Comparison of ENCODE assay signal across 1 cellular context in the genomic region with DNA sequence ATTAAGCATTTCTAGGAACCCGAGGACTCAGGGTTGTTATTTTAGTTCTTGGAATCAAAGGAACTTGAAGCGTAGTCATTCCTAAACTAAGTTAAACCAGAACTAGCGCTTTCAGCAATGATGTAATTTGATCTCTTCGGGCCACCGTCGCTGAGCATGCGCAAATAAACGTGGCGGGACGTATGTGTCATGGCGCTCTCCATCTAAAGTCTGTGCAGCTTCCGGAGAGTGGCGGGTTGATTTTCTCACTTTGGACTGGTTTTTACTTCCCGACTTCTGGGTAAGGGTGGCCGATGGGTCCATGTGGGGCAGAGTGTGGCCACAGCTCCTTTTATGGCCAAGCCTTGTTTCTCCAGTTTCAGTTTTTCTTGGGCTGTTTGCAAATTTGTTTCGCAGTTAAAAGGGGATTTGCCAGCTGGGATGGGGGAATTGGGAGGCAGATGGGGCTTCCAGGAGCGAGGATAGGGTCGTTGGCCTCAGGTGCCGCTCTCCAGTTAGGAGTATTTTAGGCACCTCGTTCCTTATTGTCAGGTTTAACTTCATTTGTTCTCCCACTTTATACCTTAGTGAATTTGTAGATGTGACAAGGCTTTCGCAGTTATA.
TF ChIP-seq lines count a peak whose summit lies in the region.

CDKAL1 (plus strand) TSS at position 163 of the 603 bp plus-strand sequence. CDS start 11,894 bp downstream, outside the sequence.

TF ChIP-seq in HEK293, 187 proteins besides CTCF, POLR2A, EP300 and RAD21 (continued from another document):
- TF ChIP-seq, protein P1, sequence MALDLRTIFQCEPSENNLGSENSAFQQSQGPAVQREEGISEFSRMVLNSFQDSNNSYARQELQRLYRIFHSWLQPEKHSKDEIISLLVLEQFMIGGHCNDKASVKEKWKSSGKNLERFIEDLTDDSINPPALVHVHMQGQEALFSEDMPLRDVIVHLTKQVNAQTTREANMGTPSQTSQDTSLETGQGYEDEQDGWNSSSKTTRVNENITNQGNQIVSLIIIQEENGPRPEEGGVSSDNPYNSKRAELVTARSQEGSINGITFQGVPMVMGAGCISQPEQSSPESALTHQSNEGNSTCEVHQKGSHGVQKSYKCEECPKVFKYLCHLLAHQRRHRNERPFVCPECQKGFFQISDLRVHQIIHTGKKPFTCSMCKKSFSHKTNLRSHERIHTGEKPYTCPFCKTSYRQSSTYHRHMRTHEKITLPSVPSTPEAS (tag by site-specific recombination; IDR thresholded peaks at IDR 0.05), result no peak
- TF ChIP-seq PATZ1 (tag by site-specific recombination; IDR thresholded peaks at IDR 0.05) (0 out of 2 replicates have a peak, but pooled peaks have one; percentile 23), ZNF76 (tag by site-specific recombination; IDR thresholded peaks at IDR 0.05; ENCODE audit: borderline replicate concordance, low read depth) (peak; percentile 78; the same call in 1 of the 2 replicates), ZNF302 (tag by site-specific recombination; IDR thresholded peaks at IDR 0.05; ENCODE audit: low read depth) (no peak), ZSCAN18 (tag by site-specific recombination; IDR thresholded peaks at IDR 0.05) (no peak), ZNF501 (tag by site-specific recombination; IDR thresholded peaks at IDR 0.05) (peak; percentile 70), ZIC2 (tag by site-specific recombination; IDR thresholded peaks at IDR 0.05) (no peak), ZNF692 (tag by site-specific recombination; IDR thresholded peaks at IDR 0.05) (no peak)
- TF ChIP-seq, protein P2, sequence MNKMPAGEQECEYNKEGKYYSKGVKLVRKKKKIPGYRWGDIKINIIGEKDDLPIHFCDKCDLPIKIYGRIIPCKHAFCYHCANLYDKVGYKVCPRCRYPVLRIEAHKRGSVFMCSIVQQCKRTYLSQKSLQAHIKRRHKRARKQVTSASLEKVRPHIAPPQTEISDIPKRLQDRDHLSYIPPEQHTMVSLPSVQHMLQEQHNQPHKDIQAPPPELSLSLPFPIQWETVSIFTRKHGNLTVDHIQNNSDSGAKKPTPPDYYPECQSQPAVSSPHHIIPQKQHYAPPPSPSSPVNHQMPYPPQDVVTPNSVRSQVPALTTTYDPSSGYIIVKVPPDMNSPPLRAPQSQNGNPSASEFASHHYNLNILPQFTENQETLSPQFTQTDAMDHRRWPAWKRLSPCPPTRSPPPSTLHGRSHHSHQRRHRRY (tag by site-specific recombination; IDR thresholded peaks at IDR 0.05), result no peak
